ENCODE assay signal across 16 cellular contexts in the genomic region with DNA sequence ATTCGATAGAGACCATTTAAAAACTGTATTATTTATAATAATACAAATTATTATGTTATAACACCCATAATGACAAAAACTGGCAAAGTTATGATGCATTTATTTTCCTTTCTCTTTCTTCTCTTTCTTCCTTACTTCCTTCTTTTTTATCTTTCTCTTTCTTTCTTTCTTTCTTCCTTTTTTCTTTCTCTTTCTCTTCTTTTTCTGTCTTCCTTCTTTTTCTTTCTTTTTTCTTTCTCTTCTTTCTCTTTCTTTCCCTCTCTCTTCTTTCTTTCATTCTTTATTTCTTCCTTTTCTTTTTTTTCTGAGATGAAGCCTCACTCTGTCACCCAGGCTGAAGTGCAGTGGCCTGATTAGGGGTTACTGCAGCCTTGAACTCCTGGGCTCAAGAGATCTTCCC. TPM values are rescaled to one million over a fixed set of nuclear protein-coding genes. Genes with fewer than 3 reads are reported as not detected.
DNase-seq lines count a peak whose midpoint lies in the region; ATAC-seq and TF ChIP-seq lines count a peak whose summit lies in the region.
"Had no signal": no experiment of that assay in that cellular context is flagged by ENCODE, and none has a peak within 500 bp of the region (broad histone marks: within the 10 kb centered on the region; RNA-seq: fewer than 3 reads in every experiment).

No MANE protein-coding gene starts in this region.

- H3K4me3 Mint-ChIP-seq in activated naive CD4-positive, alpha-beta T cell treated with anti-CD3 and anti-CD28 coated beads, Interleukin-2, amount 50 U/mL, for 24 hours, result no peak overlapping the region
- H3K4me3 Mint-ChIP-seq in endothelial cell (ENCODE audit: unreplicated experiment) (no peak overlapping the region), progenitor cell of endocrine pancreas (ENCODE audit: low read depth) (no peak overlapping the region)
- H3K4me3 Mint-ChIP-seq: CD4-positive, CD25-positive, alpha-beta regulatory T cell had no signal

- DNase-seq in activated naive CD4-positive, alpha-beta T cell (lab: John Stamatoyannopoulos, UW), result no peak
- DNase-seq in endothelial cell (ENCODE audit: low spot score), result no peak
- no peak for DNase-seq in progenitor cell of endocrine pancreas (ENCODE audit: low spot score, unreplicated experiment)
- DNase-seq in COLO829 (ENCODE audit: low spot score), result no peak
- no peak for DNase-seq in Right ventricle myocardium inferior (ENCODE audit: missing footprints)
- no peak for DNase-seq in DMS 273 treated with DMSO at 0.1 percent for 48 hours (lab: John Stamatoyannopoulos, UW)
- DNase-seq: Calu3; CD4-positive, CD25-positive, alpha-beta regulatory T cell; DMS79 treated with DMSO at 0.1 percent for 48 hours; GDM1; NCI-H1417; NCI-H2171; NCI-H446 treated with DMSO at 0.1 percent for 48 hours; Right ventricle myocardium superior had no signal

- intact Hi-C loops in Right ventricle myocardium inferior (cut with DNase I), result no loop called here

- peak overlapping the region; percentile 8 for H3K27ac Mint-ChIP-seq in activated naive CD4-positive, alpha-beta T cell treated with anti-CD3 and anti-CD28 coated beads, Interleukin-2, amount 50 U/mL, for 24 hours
- H3K27ac Mint-ChIP-seq in endothelial cell (ENCODE audit: unreplicated experiment), result peak overlapping the region; percentile 79
- peak overlapping the region; percentile 35 for H3K27ac Mint-ChIP-seq in progenitor cell of endocrine pancreas
- H3K27ac Mint-ChIP-seq: CD4-positive, CD25-positive, alpha-beta regulatory T cell had no signal

- peaks cover 18% of the 10 kb centered on the region for H3K4me1 Mint-ChIP-seq in activated naive CD4-positive, alpha-beta T cell treated with anti-CD3 and anti-CD28 coated beads, Interleukin-2, amount 50 U/mL, for 24 hours
- H3K4me1 Mint-ChIP-seq in endothelial cell (ENCODE audit: unreplicated experiment) (peaks cover 42% of the 10 kb centered on the region), progenitor cell of endocrine pancreas (ENCODE audit: low read depth) (peaks cover 48% of the 10 kb centered on the region)

- no peaks in the 10 kb centered on the region for H3K36me3 Mint-ChIP-seq in activated naive CD4-positive, alpha-beta T cell treated with anti-CD3 and anti-CD28 coated beads, Interleukin-2, amount 50 U/mL, for 24 hours
- H3K36me3 Mint-ChIP-seq in endothelial cell (ENCODE audit: low read depth, unreplicated experiment), result no peaks in the 10 kb centered on the region
- no peaks in the 10 kb centered on the region for H3K36me3 Mint-ChIP-seq in progenitor cell of endocrine pancreas (ENCODE audit: insufficient read depth)
- H3K36me3 Mint-ChIP-seq: CD4-positive, CD25-positive, alpha-beta regulatory T cell had no signal

- peaks cover 28% of the 10 kb centered on the region for H3K27me3 Mint-ChIP-seq in activated naive CD4-positive, alpha-beta T cell treated with anti-CD3 and anti-CD28 coated beads, Interleukin-2, amount 50 U/mL, for 24 hours
- H3K27me3 Mint-ChIP-seq in endothelial cell (ENCODE audit: unreplicated experiment) (peaks cover 5% of the 10 kb centered on the region), progenitor cell of endocrine pancreas (no peaks in the 10 kb centered on the region)

- no peaks in the 10 kb centered on the region for H3K9me3 Mint-ChIP-seq in activated naive CD4-positive, alpha-beta T cell treated with anti-CD3 and anti-CD28 coated beads, Interleukin-2, amount 50 U/mL, for 24 hours
- no peaks in the 10 kb centered on the region for H3K9me3 Mint-ChIP-seq in endothelial cell (ENCODE audit: unreplicated experiment)
- no peaks in the 10 kb centered on the region for H3K9me3 Mint-ChIP-seq in progenitor cell of endocrine pancreas (ENCODE audit: low read depth)

- TF ChIP-seq CTCF in endothelial cell (IDR thresholded peaks at IDR 0.05; ENCODE audit: unreplicated experiment) (no peak), progenitor cell of endocrine pancreas (IDR thresholded peaks at IDR 0.05; ENCODE audit: unreplicated experiment) (no peak)

- ATAC-seq in Right ventricle myocardium inferior, result no peak
- ATAC-seq: A549 had no signal

RNA-seq across cellular contexts. Expression of a gene that starts 27.5 kb away (rescaled TPM):
- 83.2 TPM for total RNA-seq in endothelial cell (ENCODE audit: unreplicated experiment)
- 106 and 108 TPM in 2 replicates for total RNA-seq in progenitor cell of endocrine pancreas
- 12.3 TPM for total RNA-seq in Right ventricle myocardium inferior

Comparison
In these comparisons a context has a peak if more than half of its experiments do, and no peak if none do; other contexts are left out.
1. H3K27ac Mint-ChIP-seq: peak in every context shown above with its lines; median percentile 79 in endothelial cell; 35 in progenitor cell of endocrine pancreas; 8 in activated naive CD4-positive, alpha-beta T cell treated with anti-CD3 and anti-CD28 coated beads, Interleukin-2, amount 50 U/mL, for 24 hours.